ENCODE assay signal across 8 cellular contexts in the genomic region with DNA sequence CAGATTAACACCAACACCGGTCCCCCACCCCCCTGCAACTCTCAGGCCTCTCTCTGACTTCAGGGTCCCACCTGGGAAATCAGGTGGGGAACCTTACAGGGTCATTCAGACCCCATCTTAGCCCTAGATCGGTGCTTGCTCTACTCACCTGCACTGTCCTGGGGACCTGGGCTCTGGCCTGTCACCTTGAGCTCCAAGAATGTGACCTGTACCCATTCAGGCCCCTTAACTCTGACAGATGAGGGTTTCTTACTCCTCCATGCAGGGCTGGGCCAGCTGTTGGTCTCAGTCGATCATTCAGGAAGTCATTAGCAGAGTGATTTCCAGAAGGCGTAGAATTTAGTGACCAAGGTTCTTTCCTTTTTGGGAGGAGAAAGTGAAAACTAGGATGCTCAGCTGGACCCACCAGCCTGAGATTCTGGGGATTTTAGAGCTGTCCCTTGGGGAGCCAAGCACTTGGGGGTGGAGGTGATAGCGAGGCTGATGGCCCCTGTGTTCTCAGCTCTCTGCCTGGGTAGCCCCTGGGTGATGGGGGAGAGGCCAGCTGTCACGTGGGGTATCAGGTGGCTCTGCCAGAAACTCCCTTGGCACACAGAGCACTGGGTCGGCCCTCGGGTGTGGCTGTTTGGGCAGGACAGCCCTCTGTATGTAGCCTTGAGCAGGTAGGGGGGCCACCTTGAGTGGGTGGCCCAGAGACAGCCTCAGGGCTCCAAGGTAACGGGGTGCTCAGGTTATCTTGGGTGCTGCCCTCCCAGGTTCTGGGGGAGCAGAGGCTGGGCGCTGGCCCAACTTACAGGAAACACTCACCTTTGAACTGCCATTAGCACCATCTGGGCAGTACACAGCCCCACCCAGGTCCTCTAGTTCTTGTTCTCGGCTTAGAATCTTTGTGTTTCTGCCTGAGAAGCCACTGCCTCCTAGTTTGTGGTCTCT. TPM values are rescaled to one million over a fixed set of nuclear protein-coding genes. Genes with fewer than 3 reads are reported as not detected.
DNase-seq lines count a peak whose midpoint lies in the region; ATAC-seq and TF ChIP-seq lines count a peak whose summit lies in the region.

No MANE protein-coding gene starts in this region.

- peak overlapping the region; percentile 42 for H3K9ac ChIP-seq in NT2/D1 (ENCODE audit: insufficient read length, low read depth)

- WGBS in thyroid gland, 2 donors: 25 to 38% methylated on average over 7 to 11 of the region's 11 CpGs

- H3K4me3 Mint-ChIP-seq in CD4-positive, alpha-beta T cell: peak overlapping the region; percentile 98

- H3K27ac Mint-ChIP-seq in CD4-positive, alpha-beta T cell: peak overlapping the region; percentile 83

- no peak for TF ChIP-seq CTCF in CD4-positive, alpha-beta T cell (IDR thresholded peaks at IDR 0.05)
- no peak for TF ChIP-seq CTCF in astrocyte of the spinal cord (IDR thresholded peaks at IDR 0.05; ENCODE audit: low read depth, low read length)
- TF ChIP-seq CTCF in lower lobe of right lung (IDR thresholded peaks at IDR 0.05): no peak
- no peak for TF ChIP-seq CTCF in thyroid gland (IDR thresholded peaks at IDR 0.05)

- H3K36me3 ChIP-seq in NT2/D1 (ENCODE audit: insufficient read depth, insufficient read length, low read length) (peaks cover 38% of the 10 kb centered on the region), lower lobe of right lung (peaks cover 27% of the 10 kb centered on the region), thyroid gland (peaks cover 0 to 4% of the 10 kb centered on the region in 2 donors)

- H3K27ac ChIP-seq in CD4-positive, alpha-beta T cell (ENCODE audit: low read depth, low read length): peak overlapping the region; percentile 75
- H3K27ac ChIP-seq in lower lobe of right lung (peak overlapping the region; percentile 89), thyroid gland (peak overlapping the region; percentile 83 to 89 (median 86))

- POLR2A ChIA-PET in CD4-positive, alpha-beta T cell (lab: Charles Lee): interaction anchor here (0.6 to 10.4 kb wide), 10 partner anchors 10 to 152 kb away, joined by 3 to 190 read pairs (median 4); partner anchors contain the start of genes CDIPT, KIF22, MAZ and TAOK2

- CTCF ChIA-PET in CD4-positive, alpha-beta T cell (lab: Charles Lee): interaction anchor here (0.5 to 3.9 kb wide), 7 partner anchors 14 to 78 kb away, joined by 3 to 32 read pairs (median 4); partner anchors contain the start of gene KIF22

- peaks cover 83% of the 10 kb centered on the region for H3K4me1 Mint-ChIP-seq in CD4-positive, alpha-beta T cell (ENCODE audit: low read depth)

- H3K27me3 ChIP-seq in CD4-positive, alpha-beta T cell (ENCODE audit: control insufficient read depth, insufficient read depth, low read length): no peaks in the 10 kb centered on the region
- H3K27me3 ChIP-seq in NT2/D1 (ENCODE audit: insufficient read depth, insufficient read length) (no peaks in the 10 kb centered on the region), lower lobe of right lung (ENCODE audit: low read depth) (no peaks in the 10 kb centered on the region), thyroid gland (no peaks in the 10 kb centered on the region)

- ATAC-seq in CD4-positive, alpha-beta T cell (ENCODE audit: poor library complexity): peak; percentile 6
- ATAC-seq in GM21423 (IDR thresholded peaks at IDR 0.05; ENCODE audit: unreplicated experiment) (peak; percentile 46), lower lobe of right lung (peak; percentile 76 to 80), HG03565 (IDR thresholded peaks at IDR 0.05; ENCODE audit: unreplicated experiment) (no peak)

- no peaks in the 10 kb centered on the region for H3K9me3 ChIP-seq in CD4-positive, alpha-beta T cell (ENCODE audit: control insufficient read depth, low read length)
- H3K9me3 ChIP-seq in NT2/D1 (ENCODE audit: insufficient read depth, low read length): no peaks in the 10 kb centered on the region
- no peaks in the 10 kb centered on the region for H3K9me3 ChIP-seq in lower lobe of right lung
- no peaks in the 10 kb centered on the region for H3K9me3 ChIP-seq in thyroid gland

- peak in 6 of 10 experiments; percentile 25 to 53 (median 38) for DNase-seq in CD4-positive, alpha-beta T cell
- DNase-seq in NT2/D1 (ENCODE audit: low read depth, low spot score) (no peak), astrocyte of the spinal cord (ENCODE audit: low read depth, low spot score) (no peak), lower lobe of right lung (peak; percentile 87), thyroid gland (peak; percentile 58 to 70), NCI-H1436 (lab: John Stamatoyannopoulos, UW) (no peak)

- H3K4me1 ChIP-seq in NT2/D1 (ENCODE audit: insufficient read depth, insufficient read length): peaks cover 29% of the 10 kb centered on the region
- peaks cover 87% of the 10 kb centered on the region for H3K4me1 ChIP-seq in lower lobe of right lung
- peaks cover 46 to 79% of the 10 kb centered on the region in 2 donors for H3K4me1 ChIP-seq in thyroid gland

- in situ Hi-C loops in astrocyte of the spinal cord (cut with HindIII; ENCODE audit: low sequenced_read_pairs): no loop called here

- H3K27me3 Mint-ChIP-seq in CD4-positive, alpha-beta T cell: no peaks in the 10 kb centered on the region

- H3K4me3 ChIP-seq in NT2/D1 (ENCODE audit: insufficient read length, low read depth): peak overlapping the region; percentile 5
- peak overlapping the region; percentile 65 for H3K4me3 ChIP-seq in astrocyte of the spinal cord (ENCODE audit: low read depth, low read length)
- H3K4me3 ChIP-seq in lower lobe of right lung: peak overlapping the region; percentile 79
- H3K4me3 ChIP-seq in thyroid gland (replicated peaks in 1 of 3): peak overlapping the region in 2 of 3 donors; percentile 54 to 60

- peaks cover 55% of the 10 kb centered on the region for H3K36me3 Mint-ChIP-seq in CD4-positive, alpha-beta T cell (ENCODE audit: low read depth)

- intact Hi-C loops in CD4-positive, alpha-beta T cell (cut with DNase I, micrococcal nuclease): no loop called here
- intact Hi-C loops in lower lobe of right lung (cut with DNase I): no loop called here
- intact Hi-C loops in thyroid gland (cut with DNase I): no loop called here

- no peaks in the 10 kb centered on the region for H3K9me3 Mint-ChIP-seq in CD4-positive, alpha-beta T cell

- TF ChIP-seq POLR2A in thyroid gland (IDR thresholded peaks at IDR 0.05): peak in 1 of 2 donors; percentile 15

RNA-seq across cellular contexts. Expression of gene MVP, which starts 0.7 kb away (rescaled TPM):
- total RNA-seq in CD4-positive, alpha-beta T cell: 100 to 1,000 TPM; 115 to 118 TPM
- total RNA-seq in lower lobe of right lung: 248 TPM
- 100 to 1,000 TPM in 1 of 4 donors, 10 to 100 TPM in 3; 70.1 to 127 (median 90.6) TPM for total RNA-seq in thyroid gland

RNA-seq across cellular contexts. Expression of gene PAGR1, which starts 5.0 kb away (rescaled TPM):
- total RNA-seq in CD4-positive, alpha-beta T cell: 10 to 100 TPM; 20.3 TPM
- 18.1 TPM for total RNA-seq in lower lobe of right lung
- 10 to 100 TPM; 38.2 to 75.0 (median 55.2) TPM for total RNA-seq in thyroid gland

RNA-seq across cellular contexts. Expression of gene PRRT2, which starts 9.0 kb away (rescaled TPM):
- total RNA-seq in CD4-positive, alpha-beta T cell: 1 to 10 TPM; 2.2 to 2.3 TPM
- 3.2 TPM for total RNA-seq in lower lobe of right lung
- 1 to 10 TPM in 3 of 4 donors, under 1 TPM in 1; 0.89 to 4.0 (median 2.4) TPM for total RNA-seq in thyroid gland

RNA-seq across cellular contexts. Expression of gene MAZ, which starts 14.7 kb away (rescaled TPM):
- total RNA-seq in CD4-positive, alpha-beta T cell: 100 to 1,000 TPM; 251 to 253 TPM
- total RNA-seq in lower lobe of right lung (169 TPM), thyroid gland (100 to 1,000 TPM in 2 of 4 donors, 10 to 100 TPM in 2; 80.4 to 132 (median 107) TPM)

RNA-seq across cellular contexts. Expression of gene KIF22, which starts 30.4 kb away (rescaled TPM):
- total RNA-seq in CD4-positive, alpha-beta T cell: 100 to 1,000 TPM in 1 of 2 experiments, 10 to 100 TPM in 1; 99.0 to 101 TPM
- total RNA-seq in lower lobe of right lung (21.8 TPM), thyroid gland (10 to 100 TPM; 38.4 to 68.6 (median 57.2) TPM)

Comparison
In these comparisons a context has a peak if more than half of its experiments do, and no peak if none do; other contexts are left out.
1. DNase-seq: peak in CD4-positive, alpha-beta T cell (6 of 10), lower lobe of right lung (single experiment) and thyroid gland (2 of 2); none in NT2/D1 (single experiment), astrocyte of the spinal cord (single experiment) and NCI-H1436 (single experiment).
2. H3K4me3 ChIP-seq: peak in every context shown above with its lines; median percentile 79 in lower lobe of right lung; 65 in astrocyte of the spinal cord; 57 in thyroid gland; 5 in NT2/D1.
3. Peak in every context shown above with its lines, with median percentiles within 50 percentile points of each other: H3K27ac ChIP-seq.